Comparison of ENCODE assay signal across 10 cellular contexts in the genomic region with DNA sequence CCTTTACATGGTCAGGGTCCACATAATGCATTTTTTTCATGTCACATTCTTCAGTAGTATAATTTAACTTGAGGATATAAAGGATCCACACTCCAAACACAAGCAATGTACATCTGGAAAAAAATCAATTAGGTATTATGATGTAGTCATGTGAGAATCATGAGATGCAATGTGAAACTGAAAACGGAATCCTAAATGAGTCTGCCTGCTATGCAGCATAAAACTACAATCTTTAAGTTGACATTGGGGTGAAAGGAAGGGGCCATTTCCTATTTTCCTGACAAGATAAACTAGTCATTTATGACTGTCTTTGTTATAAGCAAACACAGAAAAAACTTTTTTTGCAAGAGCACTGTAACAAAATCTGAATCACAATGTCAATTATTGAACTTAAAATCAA. TPM values are rescaled to one million over a fixed set of nuclear protein-coding genes. Genes with fewer than 3 reads are reported as not detected.
DNase-seq lines count a peak whose midpoint lies in the region; ATAC-seq and TF ChIP-seq lines count a peak whose summit lies in the region.
"Had no signal": no experiment of that assay in that cellular context is flagged by ENCODE, and none has a peak within 500 bp of the region (broad histone marks: within the 10 kb centered on the region; RNA-seq: fewer than 3 reads in every experiment).

No MANE protein-coding gene starts in this region.

- CTCF ChIA-PET in CD4-positive, alpha-beta T cell (lab: Charles Lee) = interaction anchor here (0.7 to 1.0 kb wide), 2 partner anchors 28 to 33 kb away, joined by 3 to 7 read pairs; a partner anchor contains a TSS

- peak overlapping the region; percentile 83 for H3K27ac Mint-ChIP-seq in CD4-positive, alpha-beta T cell

- no peak for TF ChIP-seq CTCF in CD4-positive, alpha-beta T cell (IDR thresholded peaks at IDR 0.05)
- TF ChIP-seq CTCF in dorsolateral prefrontal cortex (IDR thresholded peaks at IDR 0.05 in 54 of 56, conservative IDR thresholded peaks at IDR 0.05 in 2 of 56; ENCODE audit: low read depth in 1 of 56, partially characterized antibody in 56 of 56) = no peak

- no peak for DNase-seq in CD4-positive, alpha-beta T cell
- DNase-seq in dorsolateral prefrontal cortex = no peak
- no peak for DNase-seq in HuH-7.5 (ENCODE audit: low spot score)
- DNase-seq in NCI-H2196 treated with DMSO at 0.1 percent for 48 hours (lab: John Stamatoyannopoulos, UW; ENCODE audit: unreplicated experiment) = no peak
- DNase-seq in HK-2 (ENCODE audit: unreplicated experiment) = no peak
- DNase-seq: DMS53, NCI-H446 treated with DMSO at 0.1 percent for 48 hours had no signal

- peak overlapping the region in 11 of 59 donors; percentile 6 to 32 (median 23) for H3K4me3 ChIP-seq in dorsolateral prefrontal cortex

- peaks cover 2% of the 10 kb centered on the region for H3K9me3 Mint-ChIP-seq in CD4-positive, alpha-beta T cell

- intact Hi-C loops in CD4-positive, alpha-beta T cell (cut with DNase I, micrococcal nuclease) = no loop called here
- intact Hi-C loops in dorsolateral prefrontal cortex (cut with DNase I) = no loop called here

- no peaks in the 10 kb centered on the region for H3K27me3 Mint-ChIP-seq in CD4-positive, alpha-beta T cell

- ATAC-seq in CD4-positive, alpha-beta T cell (ENCODE audit: poor library complexity) = peak; percentile 46
- peak; percentile 70 for ATAC-seq in GM19395 (IDR thresholded peaks at IDR 0.05; ENCODE audit: unreplicated experiment)
- ATAC-seq in HG02571 (IDR thresholded peaks at IDR 0.05; ENCODE audit: unreplicated experiment) = no peak

- POLR2A ChIA-PET in CD4-positive, alpha-beta T cell (lab: Charles Lee) = interaction anchor here (0.7 to 0.9 kb wide), 4 partner anchors 26 to 206 kb away, joined by 3 to 5 read pairs (median 5); a partner anchor contains a TSS

- no peaks in the 10 kb centered on the region for H3K27me3 ChIP-seq in CD4-positive, alpha-beta T cell (ENCODE audit: control insufficient read depth, insufficient read depth, low read length)
- no peaks in the 10 kb centered on the region for H3K27me3 ChIP-seq in dorsolateral prefrontal cortex

- H3K4me1 Mint-ChIP-seq in CD4-positive, alpha-beta T cell (ENCODE audit: low read depth) = peaks cover 64% of the 10 kb centered on the region

- no peaks in the 10 kb centered on the region for H3K9me3 ChIP-seq in CD4-positive, alpha-beta T cell (ENCODE audit: control insufficient read depth, low read length)
- peaks cover under 1% of the 10 kb centered on the region for H3K9me3 ChIP-seq in KOPT-K1 (ENCODE audit: insufficient read depth, low read length, poor library complexity, severe bottlenecking)

- peak overlapping the region; percentile 42 for H3K4me3 Mint-ChIP-seq in CD4-positive, alpha-beta T cell

- peaks cover 17% of the 10 kb centered on the region; the same call in 1 of the 2 replicates for H3K36me3 ChIP-seq in KOPT-K1 (ENCODE audit: insufficient read depth, low read length)

- no peak overlapping the region for H3K27ac ChIP-seq in CD4-positive, alpha-beta T cell (ENCODE audit: low read depth, low read length)
- H3K27ac ChIP-seq in KOPT-K1 (ENCODE audit: low read depth, low read length, poor library complexity, severe bottlenecking) (peak overlapping the region; percentile 26), dorsolateral prefrontal cortex (peak overlapping the region in 45 of 59 donors; percentile 1 to 73 (median 36))

- H3K36me3 Mint-ChIP-seq in CD4-positive, alpha-beta T cell (ENCODE audit: low read depth) = peaks cover 68% of the 10 kb centered on the region

RNA-seq across cellular contexts. Expression of a gene that starts 27.6 kb away (rescaled TPM):
- 10 to 100 TPM; 76.7 to 77.8 TPM for total RNA-seq in CD4-positive, alpha-beta T cell
- 100 to 1,000 TPM in 11 of 120 experiments, 10 to 100 TPM in 109; 56.0 to 109 (median 86.7) TPM for total RNA-seq in dorsolateral prefrontal cortex
